Comparison of ENCODE assay signal across 9 cellular contexts in the genomic region with DNA sequence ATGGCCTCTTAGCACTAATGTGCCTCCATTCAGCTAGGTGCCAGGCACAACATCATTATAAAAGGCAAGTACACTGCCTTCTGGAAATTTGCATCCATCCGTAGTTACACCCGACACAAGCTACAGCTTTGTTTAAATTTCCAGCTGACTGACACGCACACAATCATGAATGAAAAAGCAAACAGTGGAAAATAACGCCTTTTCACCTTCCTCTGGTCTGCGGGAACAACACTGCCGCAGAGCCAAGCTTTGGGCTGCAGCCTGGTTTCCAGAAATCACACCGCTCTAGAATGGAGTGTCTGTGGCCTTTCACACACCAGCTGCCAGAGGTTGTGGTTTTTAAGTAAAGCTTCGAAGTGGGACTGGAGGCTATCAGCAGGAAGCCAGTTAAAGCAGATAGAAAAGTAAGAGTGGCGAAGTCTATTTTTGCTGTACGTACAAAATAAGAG.
DNase-seq lines count a peak whose midpoint lies in the region; ATAC-seq, FAIRE-seq and TF ChIP-seq lines count a peak whose summit lies in the region.
"Had no signal": no experiment of that assay in that cellular context is flagged by ENCODE, and none has a peak within 500 bp of the region (broad histone marks: within the 10 kb centered on the region; RNA-seq: fewer than 3 reads in every experiment).

No MANE protein-coding gene starts in this region.

- no peaks in the 10 kb centered on the region for H4K20me1 ChIP-seq in astrocyte (ENCODE audit: insufficient read depth, low read length)

- H3K79me2 ChIP-seq in astrocyte (ENCODE audit: insufficient read depth, low read length), result no peaks in the 10 kb centered on the region

- no peaks in the 10 kb centered on the region for H3K36me3 ChIP-seq in astrocyte (ENCODE audit: insufficient read depth, low read length)

- no peaks in the 10 kb centered on the region for H3K36me3 Mint-ChIP-seq in astrocyte (ENCODE audit: low read depth, unreplicated experiment)

- no peak overlapping the region for H2AFZ ChIP-seq in astrocyte (ENCODE audit: low read depth, low read length)

- no peak for FAIRE-seq in astrocyte (lab: Jason Lieb, UNC)

- no peaks in the 10 kb centered on the region for H3K9me3 ChIP-seq in astrocyte (ENCODE audit: insufficient read depth, low read depth, low read length)

- no peak overlapping the region for H3K4me3 Mint-ChIP-seq in astrocyte (ENCODE audit: unreplicated experiment)

- no peak overlapping the region for H3K9ac ChIP-seq in astrocyte (ENCODE audit: low read length)
- H3K9ac ChIP-seq: KMS-11 had no signal

- peaks cover 5% of the 10 kb centered on the region for H3K4me1 Mint-ChIP-seq in astrocyte (ENCODE audit: low read depth, unreplicated experiment)

- H3K4me2 ChIP-seq in astrocyte (ENCODE audit: low read length), result peak overlapping the region; percentile 58
- H3K4me2 ChIP-seq: KMS-11 had no signal

- H3K4me3 ChIP-seq in astrocyte (ENCODE audit: insufficient read depth, low read depth, low read length), result no peak overlapping the region

- ATAC-seq in GM21381 (IDR thresholded peaks at IDR 0.05; ENCODE audit: unreplicated experiment), result peak; percentile 76
- ATAC-seq in HG03520 (IDR thresholded peaks at IDR 0.05; ENCODE audit: unreplicated experiment), result no peak
- ATAC-seq in omental fat pad (ENCODE audit: low FRiP score), result no peak

- H3K27me3 Mint-ChIP-seq in astrocyte (ENCODE audit: low read depth, unreplicated experiment), result peaks cover 37% of the 10 kb centered on the region

- no peak overlapping the region for H3K27ac ChIP-seq in astrocyte (ENCODE audit: low read depth, low read length)
- H3K27ac ChIP-seq: KMS-11 had no signal

- no peak for TF ChIP-seq CTCF in astrocyte (IDR thresholded peaks at IDR 0.05; ENCODE audit: insufficient read depth, low read depth, low read length)
- TF ChIP-seq CTCF in omental fat pad (IDR thresholded peaks at IDR 0.05), result no peak

- H3K27me3 ChIP-seq in astrocyte (ENCODE audit: insufficient read depth, low read length), result no peaks in the 10 kb centered on the region

- TF ChIP-seq POLR2A in erythroblast (IDR thresholded peaks at IDR 0.05; ENCODE audit: low read length), result no peak

- no peak overlapping the region for H3K27ac Mint-ChIP-seq in astrocyte (ENCODE audit: unreplicated experiment)

- no peaks in the 10 kb centered on the region for H3K4me1 ChIP-seq in astrocyte (ENCODE audit: insufficient read depth, low read length)

- peaks cover 2% of the 10 kb centered on the region for H3K9me3 Mint-ChIP-seq in astrocyte (ENCODE audit: unreplicated experiment)

- DNase-seq in DMS79 (lab: John Stamatoyannopoulos, UW) (peak; percentile 63), NCI-H1048 (lab: John Stamatoyannopoulos, UW) (peak; percentile 50), astrocyte (ENCODE audit: low read depth) (peak; percentile 49), GF-D8 (lab: John Stamatoyannopoulos, UW) (no peak), omental fat pad (ENCODE audit: low spot score) (no peak), erythroblast (lab: John Stamatoyannopoulos, UW) (no peak)

Comparison
In these comparisons a context has a peak if more than half of its experiments do, and no peak if none do; other contexts are left out.
1. DNase-seq: peak in DMS79 (single experiment), NCI-H1048 (single experiment) and astrocyte (single experiment); none in GF-D8 (single experiment), omental fat pad (single experiment) and erythroblast (0 of 2).